ENCODE assay signal across 21 cellular contexts in the genomic region with DNA sequence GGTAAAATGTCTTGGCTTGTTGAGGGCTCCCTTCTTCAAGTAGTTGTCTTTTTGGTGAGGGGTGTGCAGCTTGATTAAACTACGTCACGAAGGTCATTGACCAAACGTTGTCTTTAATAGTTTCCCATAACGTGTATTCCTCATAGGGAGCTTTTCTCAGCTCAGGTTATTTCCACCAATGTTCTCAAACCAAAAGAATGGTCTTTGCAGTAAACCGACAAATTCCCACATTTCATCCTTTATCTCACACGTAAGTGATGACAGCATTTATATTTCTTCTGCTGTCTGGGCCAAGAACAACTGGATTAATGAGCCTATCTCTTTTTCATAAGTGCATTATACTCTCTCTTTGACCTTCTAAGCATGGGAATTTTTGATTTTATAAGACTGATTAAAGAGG.
"Had no signal": no experiment of that assay in that cellular context is flagged by ENCODE, and none has a peak within 500 bp of the region (broad histone marks: within the 10 kb centered on the region; RNA-seq: fewer than 3 reads in every experiment).

No MANE protein-coding gene starts in this region.

- H3K27me3 Mint-ChIP-seq: activated CD4-positive, alpha-beta T cell treated with anti-CD3 and anti-CD28 coated beads, Interleukin-2, amount 10 ng/mL, durations not matched to agents 24 days and 14 days; activated T-helper 17 cell treated with anti-CD3 and anti-CD28 coated beads, Interleukin-2, amount 50 U/mL, for 72 hours; dendritic cell treated with granulocyte-macrophage colony-stimulating factor and Interleukin-4, amounts not matched to agents 40 ng/mL and 50 ng/mL, for 4 days; naive B cell had no signal

- DNase-seq: activated CD4-positive, alpha-beta T cell treated with anti-CD3 and anti-CD28 coated beads, Interleukin-2, amount 10 ng/mL, durations not matched to agents 24 days and 14 days; activated CD8-positive, alpha-beta T cell treated with anti-CD3 and anti-CD28 coated beads for 36 hours; activated naive CD4-positive, alpha-beta T cell treated with anti-CD3 and anti-CD28 coated beads for 36 hours; activated T-cell treated with anti-CD3 and anti-CD28 coated beads, Interleukin-2, amount 50 U/mL, for 1 hour; aorta; cerebellar nuclear complex; effector memory CD8-positive, alpha-beta T cell; esophagus squamous epithelium; foreskin fibroblast; left ventricle myocardium superior; mesenchymal stem cell; mucosa of descending colon; naive B cell; SIG-M5; sigmoid colon; stimulated activated naive CD4-positive, alpha-beta T cell treated with Interleukin-2 at 50 U/mL for 16 hours; T1000; upper lobe of right lung had no signal

- H3K4me3 ChIP-seq: mucosa of descending colon, ovary, sigmoid colon, upper lobe of right lung had no signal

- H3K27ac Mint-ChIP-seq: activated CD4-positive, alpha-beta T cell treated with anti-CD3 and anti-CD28 coated beads, Interleukin-2, amount 10 ng/mL, durations not matched to agents 24 days and 14 days; activated CD8-positive, alpha-beta T cell treated with anti-CD3 and anti-CD28 coated beads for 36 hours; activated naive CD4-positive, alpha-beta T cell treated with anti-CD3 and anti-CD28 coated beads for 36 hours; activated T-helper 17 cell treated with anti-CD3 and anti-CD28 coated beads, Interleukin-2, amount 50 U/mL, for 72 hours; dendritic cell treated with granulocyte-macrophage colony-stimulating factor and Interleukin-4, amounts not matched to agents 40 ng/mL and 50 ng/mL, for 4 days; effector memory CD8-positive, alpha-beta T cell; naive B cell had no signal

- H3K4me1 Mint-ChIP-seq: activated CD4-positive, alpha-beta T cell treated with anti-CD3 and anti-CD28 coated beads, Interleukin-2, amount 10 ng/mL, durations not matched to agents 24 days and 14 days; activated T-helper 17 cell treated with anti-CD3 and anti-CD28 coated beads, Interleukin-2, amount 50 U/mL, for 72 hours; naive B cell had no signal

- H3K9me3 ChIP-seq: mucosa of descending colon, ovary, upper lobe of right lung had no signal

- H3K9me3 Mint-ChIP-seq: activated CD8-positive, alpha-beta T cell treated with anti-CD3 and anti-CD28 coated beads for 36 hours; activated T-helper 17 cell treated with anti-CD3 and anti-CD28 coated beads, Interleukin-2, amount 50 U/mL, for 72 hours; effector memory CD8-positive, alpha-beta T cell had no signal

- H3K27ac ChIP-seq: ovary had no signal

- H3K4me3 Mint-ChIP-seq: activated CD4-positive, alpha-beta T cell treated with anti-CD3 and anti-CD28 coated beads, Interleukin-2, amount 10 ng/mL, durations not matched to agents 24 days and 14 days; activated CD8-positive, alpha-beta T cell treated with anti-CD3 and anti-CD28 coated beads for 36 hours; activated naive CD4-positive, alpha-beta T cell treated with anti-CD3 and anti-CD28 coated beads for 36 hours; activated T-helper 17 cell treated with anti-CD3 and anti-CD28 coated beads, Interleukin-2, amount 50 U/mL, for 72 hours; dendritic cell treated with granulocyte-macrophage colony-stimulating factor and Interleukin-4, amounts not matched to agents 40 ng/mL and 50 ng/mL, for 4 days; effector memory CD8-positive, alpha-beta T cell; naive B cell had no signal

- H3K36me3 ChIP-seq: esophagus squamous epithelium, ovary, sigmoid colon, upper lobe of right lung had no signal

- H3K27me3 ChIP-seq: esophagus squamous epithelium, ovary, sigmoid colon, upper lobe of right lung had no signal

- ATAC-seq: activated CD8-positive, alpha-beta T cell treated with anti-CD3 and anti-CD28 coated beads for 36 hours; activated T-helper 17 cell treated with anti-CD3 and anti-CD28 coated beads, Interleukin-2, amount 50 U/mL, for 72 hours; effector memory CD8-positive, alpha-beta T cell; mucosa of descending colon; upper lobe of right lung had no signal

- H3K36me3 Mint-ChIP-seq: naive B cell had no signal
